18 cellular contexts compared by ENCODE assay signal in the genomic region with DNA sequence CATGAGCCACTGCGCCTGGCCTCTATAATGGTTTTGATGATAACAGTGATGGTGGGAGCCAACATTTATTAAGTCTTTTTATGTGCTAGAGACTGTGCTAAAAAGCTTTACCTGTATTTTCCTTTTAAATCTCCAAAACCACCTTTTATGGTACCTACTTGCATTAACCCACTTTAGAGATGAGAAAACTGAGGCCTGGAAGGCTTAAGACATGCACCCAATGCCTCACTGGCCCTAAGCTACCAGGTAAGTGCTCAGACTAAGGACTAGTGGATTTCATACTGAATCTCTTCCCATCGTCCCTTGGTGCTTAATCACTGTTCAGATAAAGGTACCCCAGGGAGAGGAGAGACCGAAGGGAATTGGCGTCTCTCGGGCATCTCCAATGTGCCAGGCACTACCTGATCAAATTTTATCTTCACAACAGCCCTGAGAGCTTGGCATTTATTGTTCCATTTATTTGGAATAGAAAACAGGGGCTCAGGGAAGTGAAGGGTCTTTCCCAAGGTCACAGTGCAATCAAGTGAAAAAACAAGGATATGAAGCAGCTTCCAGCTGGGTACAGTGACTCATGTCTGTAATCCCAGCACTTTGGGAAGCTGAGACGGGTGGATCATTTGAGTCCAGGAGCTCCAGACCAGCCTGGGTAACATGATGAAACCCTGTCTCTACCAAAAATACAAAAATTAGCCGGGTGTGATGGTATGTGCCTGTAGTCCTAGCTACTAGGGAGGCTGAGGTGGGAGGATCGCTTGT.
DNase-seq lines count a peak whose midpoint lies in the region; ATAC-seq and TF ChIP-seq lines count a peak whose summit lies in the region.
"Had no signal": no experiment of that assay in that cellular context is flagged by ENCODE, and none has a peak within 500 bp of the region (broad histone marks: within the 10 kb centered on the region; RNA-seq: fewer than 3 reads in every experiment).

No MANE protein-coding gene starts in this region.

- H3K4me3 ChIP-seq in fibroblast of mammary gland (ENCODE audit: control insufficient read depth, low read depth, low read length) = no peak overlapping the region
- H3K4me3 ChIP-seq: body of pancreas, GM12878, GM23338, psoas muscle, stomach, uterus had no signal

- TF ChIP-seq CTCF in fibroblast of mammary gland (conservative IDR thresholded peaks at IDR 0.05; ENCODE audit: control insufficient read depth, insufficient read depth, low read depth, low read length) = no peak

- intact Hi-C loops in Right ventricle myocardium inferior (cut with DNase I) (loop anchor here (2.0 to 5.0 kb wide), 2 partner anchors 66 to 184 kb away; no protein-coding TSS in a partner anchor), Right ventricle myocardium superior (cut with DNase I) (loop anchor here (5.0 kb wide), 1 partner anchor 186 kb away; no protein-coding TSS in a partner anchor)

- ATAC-seq in Right ventricle myocardium inferior (no peak), Right ventricle myocardium superior (ENCODE audit: poor library complexity) (no peak), HG02610 (IDR thresholded peaks at IDR 0.05; ENCODE audit: unreplicated experiment) (no peak)
- ATAC-seq: body of pancreas; naive thymus-derived CD8-positive, alpha-beta T cell had no signal

- DNase-seq in Right ventricle myocardium inferior (ENCODE audit: missing footprints) = peak; percentile 3
- DNase-seq in Right ventricle myocardium superior = no peak
- peak; percentile 58 for DNase-seq in amniotic epithelial cell (ENCODE audit: low read depth)
- peak; percentile 63 for DNase-seq in fibroblast of mammary gland (ENCODE audit: low read depth)
- DNase-seq in renal cortical epithelial cell (ENCODE audit: low read depth) = peak; percentile 74
- no peak for DNase-seq in SW 1271 (lab: John Stamatoyannopoulos, UW)
- DNase-seq in NCI-H146 treated with DMSO at 0.1 percent for 48 hours (lab: John Stamatoyannopoulos, UW; ENCODE audit: unreplicated experiment) = no peak
- DNase-seq: activated CD8-positive, alpha-beta memory T cell treated with anti-CD3 and anti-CD28 coated beads, Interleukin-2, amount 50 U/mL, for 48 hours; activated gamma-delta T cell treated with Interleukin-2 at 50 U/mL for 16 hours; CD4-positive, alpha-beta T cell; naive thymus-derived CD8-positive, alpha-beta T cell; psoas muscle; stomach; uterus had no signal

Comparison
In these comparisons a context has a peak if more than half of its experiments do, and no peak if none do; other contexts are left out.
1. DNase-seq: peak in Right ventricle myocardium inferior (single experiment), amniotic epithelial cell (single experiment), fibroblast of mammary gland (single experiment) and renal cortical epithelial cell (single experiment); none in Right ventricle myocardium superior (single experiment), SW 1271 (0 of 2) and NCI-H146 treated with DMSO at 0.1 percent for 48 hours (single experiment).